In genomic region chr1:204462229-204462561, GRCh38 we compare ENCODE assay signal across 2 cellular contexts.
TF ChIP-seq lines count a peak whose summit lies in the region.

No MANE protein-coding gene starts in this region.

TF ChIP-seq in liver, 16 proteins besides CTCF, POLR2A, EP300 and RAD21:
- TF ChIP-seq FOXA2 (IDR thresholded peaks at IDR 0.05) (no peak), SP1 (IDR thresholded peaks at IDR 0.05) (no peak), HNF4A (conservative IDR thresholded peaks at IDR 0.05) (no peak), REST (IDR thresholded peaks at IDR 0.05) (no peak), ATF3 (IDR thresholded peaks at IDR 0.05) (no peak)

TF ChIP-seq in HepG2, 621 proteins besides CTCF, POLR2A, EP300 and RAD21:
- no peak for TF ChIP-seq DMTF1 (CRISPR knock-in tag; IDR thresholded peaks at IDR 0.05)
- TF ChIP-seq TBL1XR1 (IDR thresholded peaks at IDR 0.05; ENCODE audit: borderline replicate concordance, low read length, partially characterized antibody): no peak
- TF ChIP-seq ZNF761 (CRISPR knock-in tag; conservative IDR thresholded peaks at IDR 0.05): no peak
- TF ChIP-seq ZNF24 (IDR thresholded peaks at IDR 0.05): no peak
- TF ChIP-seq MTERF4 (CRISPR knock-in tag; IDR thresholded peaks at IDR 0.05): no peak
- no peak for TF ChIP-seq TEAD2 (CRISPR knock-in tag; IDR thresholded peaks at IDR 0.05)
- TF ChIP-seq ZNF160 (CRISPR knock-in tag; IDR thresholded peaks at IDR 0.05): no peak
- TF ChIP-seq ZGPAT (CRISPR knock-in tag; IDR thresholded peaks at IDR 0.05): no peak
- TF ChIP-seq MED13 (CRISPR knock-in tag; IDR thresholded peaks at IDR 0.05): no peak
